Comparison of ENCODE assay signal across 8 cellular contexts in the genomic region with DNA sequence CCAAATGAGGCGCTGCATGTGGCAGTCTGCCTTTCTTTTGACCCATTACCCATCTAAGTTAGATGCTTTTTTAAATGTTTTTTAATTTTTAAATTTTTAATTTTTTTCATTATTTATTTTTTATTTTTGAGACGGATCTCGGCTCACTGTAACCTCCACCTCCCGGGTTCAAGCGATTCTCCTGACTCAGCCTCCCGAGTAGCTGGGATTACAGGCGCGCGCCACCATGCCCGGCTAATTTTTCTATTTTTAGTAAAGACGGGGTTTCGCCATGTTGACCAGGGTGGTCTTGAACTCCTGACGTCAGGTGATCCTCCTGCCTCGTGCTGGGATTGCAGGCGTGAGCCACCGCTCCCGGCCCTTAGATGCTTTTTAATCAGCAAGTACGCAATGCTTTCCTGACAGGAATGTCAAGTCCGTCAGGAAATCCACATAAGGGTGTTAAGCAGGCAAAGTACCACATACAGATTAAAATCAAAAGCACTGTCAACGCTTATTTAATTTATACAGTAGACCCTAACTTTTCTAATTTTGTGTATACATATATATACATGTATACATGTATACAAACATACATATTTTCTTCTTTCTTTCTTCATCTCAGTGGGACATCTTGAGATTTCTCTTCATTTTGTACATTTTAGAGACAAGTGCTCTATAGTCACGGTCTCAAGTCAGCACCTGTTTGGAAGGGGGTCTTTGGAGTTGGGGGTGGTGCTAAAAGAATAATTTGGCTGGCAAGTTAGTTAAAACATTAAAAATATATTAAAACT. TPM values are rescaled to one million over a fixed set of nuclear protein-coding genes. Genes with fewer than 3 reads are reported as not detected.
DNase-seq lines count a peak whose midpoint lies in the region; ATAC-seq, FAIRE-seq and TF ChIP-seq lines count a peak whose summit lies in the region.

No MANE protein-coding gene starts in this region.

- ATAC-seq in Panc1 = peak; percentile 5; the same call in 1 of the 2 replicates

- H3K4me3 ChIP-seq in AG04449 (ENCODE audit: low read depth, low read length) (peak overlapping the region; percentile 24), Panc1 (ENCODE audit: low read depth in 2 of 2, low read length in 2 of 2) (peak overlapping the region; percentile 45 to 59)

- in situ Hi-C loops in Panc1 (cut with HindIII; ENCODE audit: low pct_unique_long_range_greater_than_20kb, low sequenced_read_pairs) = no loop called here

- TF ChIP-seq CTCF in AG04449 (IDR thresholded peaks at IDR 0.05; ENCODE audit: insufficient read depth, low read length, missing control alignments) (no peak), Panc1 (IDR thresholded peaks at IDR 0.05) (no peak)

- H3K4me3 Mint-ChIP-seq in activated naive CD4-positive, alpha-beta T cell treated with anti-CD3 and anti-CD28 coated beads, Interleukin-2, amount 50 U/mL, for 24 hours = peak overlapping the region; percentile 96

- no peaks in the 10 kb centered on the region for H3K27me3 ChIP-seq in Panc1 (ENCODE audit: control insufficient read depth, insufficient read depth, low read length)

- intact Hi-C loops in Panc1 (cut with micrococcal nuclease; ENCODE audit: unreplicated experiment) (loop anchor here (5.0 kb wide), 1 partner anchor 46 kb away; no protein-coding TSS in a partner anchor), cardiac septum (cut with DNase I) (loop anchor here (10.0 kb wide), 1 partner anchor 549 kb away; a partner anchor contains a TSS)

- peak overlapping the region; percentile 100 for H3K27ac Mint-ChIP-seq in activated naive CD4-positive, alpha-beta T cell treated with anti-CD3 and anti-CD28 coated beads, Interleukin-2, amount 50 U/mL, for 24 hours

- H3K4me1 ChIP-seq in Panc1 (ENCODE audit: control insufficient read depth, insufficient read depth, low read length) = peaks cover 3% of the 10 kb centered on the region; the same call in 1 of the 2 replicates

- BruUV-seq in Panc1 (replicated peaks; lab: Mats Ljungman, UMichigan) = no TSS peak

- DNase-seq in AG04449 (ENCODE audit: low read depth, low spot score) (peak; percentile 70), HEK293T (ENCODE audit: extremely low spot score) (peak; percentile 25), Panc1 (ENCODE audit: low read depth, low spot score) (peak; percentile 89), cardiac septum (ENCODE audit: low spot score) (peak; percentile 70), renal cortical epithelial cell (ENCODE audit: low read depth) (peak; percentile 78), GM12891 (ENCODE audit: insufficient read length, low spot score) (no peak), DMS153 (lab: John Stamatoyannopoulos, UW) (no peak)

- no peaks in the 10 kb centered on the region for H3K9me3 Mint-ChIP-seq in activated naive CD4-positive, alpha-beta T cell treated with anti-CD3 and anti-CD28 coated beads, Interleukin-2, amount 50 U/mL, for 24 hours

- TF ChIP-seq POLR2A in GM12891 (IDR thresholded peaks at IDR 0.05; ENCODE audit: low read depth, low read length) = no peak

- no peak overlapping the region for H3K27ac ChIP-seq in Panc1 (ENCODE audit: low read length)

- CTCF ChIA-PET in AG04449 (lab: Yijun Ruan, JAX) (interaction anchor here (0.5 to 6.1 kb wide), 38 partner anchors 9 to 732 kb away, joined by 3 to 60 read pairs (median 4); a partner anchor contains a TSS), HEK293T (lab: Yijun Ruan, JAX) (interaction anchor here (0.7 to 1.4 kb wide), 2 partner anchors 17 to 48 kb away, joined by 3 to 5 read pairs; no protein-coding TSS in a partner anchor), Panc1 (lab: Charles Lee) (interaction anchor here (0.8 to 1.1 kb wide), 2 partner anchors 53 to 100 kb away, joined by 3 read pairs; no protein-coding TSS in a partner anchor)

- H3K36me3 Mint-ChIP-seq in activated naive CD4-positive, alpha-beta T cell treated with anti-CD3 and anti-CD28 coated beads, Interleukin-2, amount 50 U/mL, for 24 hours = no peaks in the 10 kb centered on the region

- FAIRE-seq in GM12891 (lab: Jason Lieb, UNC) = no peak

- peaks cover 27% of the 10 kb centered on the region for H3K4me1 Mint-ChIP-seq in activated naive CD4-positive, alpha-beta T cell treated with anti-CD3 and anti-CD28 coated beads, Interleukin-2, amount 50 U/mL, for 24 hours

- no peaks in the 10 kb centered on the region for H3K9me3 ChIP-seq in Panc1 (ENCODE audit: control insufficient read depth, insufficient read depth, low read depth, low read length)

- H3K27me3 Mint-ChIP-seq in activated naive CD4-positive, alpha-beta T cell treated with anti-CD3 and anti-CD28 coated beads, Interleukin-2, amount 50 U/mL, for 24 hours = peaks cover 1% of the 10 kb centered on the region

- H3K36me3 ChIP-seq in Panc1 (ENCODE audit: control insufficient read depth, insufficient read depth, low read length) = no peaks in the 10 kb centered on the region

- POLR2A ChIA-PET in AG04449 (lab: Yijun Ruan, JAX) (interaction anchor here (1.2 kb wide), 1 partner anchor 69 kb away, joined by 4 read pairs; a partner anchor contains a TSS), HEK293T (lab: Yijun Ruan, JAX) (interaction anchor here (0.9 to 2.8 kb wide), 3 partner anchors 17 to 108 kb away, joined by 3 to 17 read pairs (median 3); a partner anchor contains a TSS), Panc1 (lab: Charles Lee) (no interaction called here)

TF ChIP-seq in HEK293T, 16 proteins besides CTCF, POLR2A, EP300 and RAD21:
- TF ChIP-seq, protein P1, sequence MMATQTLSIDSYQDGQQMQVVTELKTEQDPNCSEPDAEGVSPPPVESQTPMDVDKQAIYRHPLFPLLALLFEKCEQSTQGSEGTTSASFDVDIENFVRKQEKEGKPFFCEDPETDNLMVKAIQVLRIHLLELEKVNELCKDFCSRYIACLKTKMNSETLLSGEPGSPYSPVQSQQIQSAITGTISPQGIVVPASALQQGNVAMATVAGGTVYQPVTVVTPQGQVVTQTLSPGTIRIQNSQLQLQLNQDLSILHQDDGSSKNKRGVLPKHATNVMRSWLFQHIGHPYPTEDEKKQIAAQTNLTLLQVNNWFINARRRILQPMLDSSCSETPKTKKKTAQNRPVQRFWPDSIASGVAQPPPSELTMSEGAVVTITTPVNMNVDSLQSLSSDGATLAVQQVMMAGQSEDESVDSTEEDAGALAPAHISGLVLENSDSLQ (IDR thresholded peaks at IDR 0.05) = 0 out of 2 replicates have a peak, but pooled peaks have one; percentile 20
- TF ChIP-seq FOXM1 (IDR thresholded peaks at IDR 0.05; ENCODE audit: borderline replicate concordance) (no peak), NFRKB (IDR thresholded peaks at IDR 0.05) (no peak), TARDBP (IDR thresholded peaks at IDR 0.05) (no peak), SUZ12 (IDR thresholded peaks at IDR 0.05) (no peak), CTBP1 (IDR thresholded peaks at IDR 0.05; ENCODE audit: borderline replicate concordance) (no peak), ELF4 (IDR thresholded peaks at IDR 0.05) (no peak), BHLHE40 (IDR thresholded peaks at IDR 0.05; ENCODE audit: borderline replicate concordance) (no peak), ARNT (IDR thresholded peaks at IDR 0.05) (no peak), ZNF384 (IDR thresholded peaks at IDR 0.05) (no peak), SP1 (IDR thresholded peaks at IDR 0.05) (no peak), L3MBTL2 (conservative IDR thresholded peaks at IDR 0.05) (peak; percentile 83), HDGF (IDR thresholded peaks at IDR 0.05; ENCODE audit: borderline replicate concordance) (no peak)

TF ChIP-seq in GM12891, 5 proteins besides CTCF, POLR2A, EP300 and RAD21:
- TF ChIP-seq SPI1 (IDR thresholded peaks at IDR 0.05; ENCODE audit: low read depth, low read length) = no peak
- TF ChIP-seq POU2F2 (IDR thresholded peaks at IDR 0.05; ENCODE audit: low read depth, low read length) = no peak
- no peak for TF ChIP-seq TAF1 (IDR thresholded peaks at IDR 0.05; ENCODE audit: low read depth, low read length)
- no peak for TF ChIP-seq PAX5 (IDR thresholded peaks at IDR 0.05; ENCODE audit: insufficient read depth, low read length, severe bottlenecking)
- no peak for TF ChIP-seq POLR2AphosphoS5 (IDR thresholded peaks at IDR 0.05; ENCODE audit: low read depth, low read length)

RNA-seq across cellular contexts. Expression of a gene that starts 1.0 kb away (rescaled TPM):
- total RNA-seq in Panc1 (2021; ENCODE audit: unreplicated experiment) (3.9 TPM), cardiac septum (10.1 TPM), renal cortical epithelial cell (16.3 and 36.6 TPM in 2 replicates)
- polyA plus RNA-seq in Panc1 (2012; ENCODE audit: insufficient read length) = 6.1 TPM
- polyA plus RNA-seq in GM12891 (2012; ENCODE audit: low read depth, missing spikeins) = 2.7 TPM

Comparison
In these comparisons a context has a peak if more than half of its experiments do, and no peak if none do; other contexts are left out.
1. DNase-seq: peak in AG04449 (single experiment), HEK293T (single experiment), Panc1 (single experiment), cardiac septum (single experiment) and renal cortical epithelial cell (single experiment); none in GM12891 (single experiment) and DMS153 (single experiment).